8 cellular contexts compared by ENCODE assay signal in genomic region chr4:15653864-15654391, GRCh38. TPM values are rescaled to one million over a fixed set of nuclear protein-coding genes. Genes with fewer than 3 reads are reported as not detected.
DNase-seq lines count a peak whose midpoint lies in the region; ATAC-seq and TF ChIP-seq lines count a peak whose summit lies in the region.

No MANE protein-coding gene starts in this region.

- peaks cover 2% of the 10 kb centered on the region; the same call in 1 of the 2 replicates for H3K27me3 Mint-ChIP-seq in WTC11 (ENCODE audit: low read depth)

- H3K27me3 ChIP-seq in BE2C: no peaks in the 10 kb centered on the region
- no peaks in the 10 kb centered on the region for H3K27me3 ChIP-seq in osteoblast (ENCODE audit: insufficient read depth, low read length)

- peak overlapping the region; percentile 30 for H2AFZ ChIP-seq in osteoblast (ENCODE audit: low read length)

- H3K4me2 ChIP-seq in osteoblast (ENCODE audit: insufficient read depth, low read length): peak overlapping the region; percentile 94

- no peaks in the 10 kb centered on the region for H3K9me3 Mint-ChIP-seq in WTC11

- ATAC-seq in GM18907 (IDR thresholded peaks at IDR 0.05; ENCODE audit: unreplicated experiment) (peak; percentile 37), WTC11 (peak; percentile 3; the same call in 1 of the 2 replicates), HG02970 (IDR thresholded peaks at IDR 0.05; ENCODE audit: low FRiP score, unreplicated experiment) (no peak)

- peaks cover 19% of the 10 kb centered on the region for H4K20me1 ChIP-seq in osteoblast (ENCODE audit: insufficient read depth, low read length)

- H3K4me3 ChIP-seq in BE2C (ENCODE audit: low read depth, low read length) (peak overlapping the region; percentile 88), osteoblast (ENCODE audit: insufficient read depth, low read length) (peak overlapping the region; percentile 85)

- no peaks in the 10 kb centered on the region for H3K36me3 ChIP-seq in BE2C
- no peaks in the 10 kb centered on the region for H3K36me3 ChIP-seq in osteoblast (ENCODE audit: insufficient read depth, low read length)

- peak overlapping the region; percentile 96 for H3K4me3 Mint-ChIP-seq in WTC11

- peaks cover 8% of the 10 kb centered on the region for H3K4me1 ChIP-seq in BE2C
- H3K4me1 ChIP-seq in osteoblast (ENCODE audit: insufficient read depth, low read length): peaks cover 50% of the 10 kb centered on the region

- TF ChIP-seq CTCF in BE2C (IDR thresholded peaks at IDR 0.05; ENCODE audit: low read depth, low read length) (no peak), WTC11 (IDR thresholded peaks at IDR 0.05) (no peak), osteoblast (IDR thresholded peaks at IDR 0.05; ENCODE audit: extremely low read depth, low read depth, low read length) (no peak)

- peak overlapping the region; percentile 9 for H3K27ac Mint-ChIP-seq in WTC11

- CTCF ChIA-PET in WTC11 (lab: Charles Lee): interaction anchor here (1.3 to 1.6 kb wide), 4 partner anchors 83 to 302 kb away, joined by 3 to 6 read pairs (median 4); no protein-coding TSS in a partner anchor

- peaks cover 49% of the 10 kb centered on the region for H3K4me1 Mint-ChIP-seq in WTC11

- H3K36me3 Mint-ChIP-seq in WTC11: no peaks in the 10 kb centered on the region; the same call in 1 of the 2 replicates

- DNase-seq in BE2C (peak; percentile 32), KG1 (lab: John Stamatoyannopoulos, UW) (peak; percentile 45), WTC11 (ENCODE audit: low spot score) (no peak), foreskin melanocyte (peak; percentile 61), osteoblast (ENCODE audit: insufficient read length, low spot score, missing footprints) (no peak), cerebellar nuclear complex (lab: John Stamatoyannopoulos, UW) (no peak)

- peak overlapping the region; percentile 97 for H3K27ac ChIP-seq in osteoblast (ENCODE audit: low read depth, low read length)

- POLR2A ChIA-PET in WTC11 (lab: Charles Lee): interaction anchor here (0.6 to 2.8 kb wide), 3 partner anchors 26 to 174 kb away, joined by 3 to 25 read pairs (median 4); partner anchors contain the start of gene FAM200B

- H3K9me3 ChIP-seq in BE2C (no peaks in the 10 kb centered on the region), osteoblast (ENCODE audit: low read depth, low read length) (no peaks in the 10 kb centered on the region)

- H3K79me2 ChIP-seq in osteoblast (ENCODE audit: insufficient read depth, low read length): peaks cover 62% of the 10 kb centered on the region

TF ChIP-seq in WTC11, 78 proteins besides CTCF, POLR2A, EP300 and RAD21:
- TF ChIP-seq USF1 (CRISPR knock-in tag; IDR thresholded peaks at IDR 0.05) (no peak), NR1H2 (CRISPR knock-in tag; IDR thresholded peaks at IDR 0.05) (no peak), IRF2 (CRISPR knock-in tag; IDR thresholded peaks at IDR 0.05; ENCODE audit: borderline replicate concordance, low read depth) (no peak), KAT7 (CRISPR knock-in tag; IDR thresholded peaks at IDR 0.05; ENCODE audit: borderline replicate concordance) (no peak)

RNA-seq across cellular contexts. Expression of gene FBXL5, which starts 1.2 kb away (rescaled TPM):
- 16.9 TPM for polyA plus RNA-seq in BE2C (2012; ENCODE audit: insufficient read depth, insufficient read length, low read depth)
- total RNA-seq in WTC11 (2021) (57.0 to 69.6 TPM (median 61.9 TPM) in 3 replicates), osteoblast (108 and 110 TPM in 2 replicates)

RNA-seq across cellular contexts. Expression of gene FAM200B, which starts 27.7 kb away (rescaled TPM):
- polyA plus RNA-seq in BE2C (2012; ENCODE audit: insufficient read depth, insufficient read length, low read depth): 31.5 TPM
- total RNA-seq in WTC11 (2021) (22.9 to 28.4 TPM (median 25.8 TPM) in 3 replicates), osteoblast (22.7 and 31.8 TPM in 2 replicates)

RNA-seq across cellular contexts. Expression of gene BST1, which starts 48.9 kb away (rescaled TPM):
- polyA plus RNA-seq in BE2C (2012; ENCODE audit: insufficient read depth, insufficient read length, low read depth): not detected
- 1.1 to 1.9 TPM (median 1.4 TPM) in 3 replicates for total RNA-seq in WTC11 (2021)
- 30.6 and 31.8 TPM in 2 replicates for total RNA-seq in osteoblast

Comparison
In these comparisons a context has a peak if more than half of its experiments do, and no peak if none do; other contexts are left out.
1. DNase-seq: peak in BE2C (single experiment), KG1 (single experiment) and foreskin melanocyte (single experiment); none in WTC11 (single experiment), osteoblast (single experiment) and cerebellar nuclear complex (0 of 2).
2. RNA of gene BST1, which starts 48.9 kb away (total RNA-seq): 30.6 to 31.8 TPM in osteoblast; 1.1 to 1.9 TPM in WTC11; every median in the first group is over 10 times any median in the second.